10 cellular contexts compared by ENCODE assay signal in genomic region chr19:17654993-17655392, GRCh38. TPM values are rescaled to one million over a fixed set of nuclear protein-coding genes. Genes with fewer than 3 reads are reported as not detected.
DNase-seq lines count a peak whose midpoint lies in the region; ATAC-seq lines count a peak whose summit lies in the region.
"Had no signal": no experiment of that assay in that cellular context is flagged by ENCODE, and none has a peak within 500 bp of the region (broad histone marks: within the 10 kb centered on the region; RNA-seq: fewer than 3 reads in every experiment).

No MANE protein-coding gene starts in this region.

- no peak overlapping the region for H2AFZ ChIP-seq in Karpas-422 (ENCODE audit: low read length)

- H3K4me1 ChIP-seq in Karpas-422 (ENCODE audit: low read length) = no peaks in the 10 kb centered on the region

- H3K9ac ChIP-seq in Karpas-422 (ENCODE audit: low read length) = no peak overlapping the region

- H3K9me3 ChIP-seq in Karpas-422 (ENCODE audit: low read length) = no peaks in the 10 kb centered on the region

- no peak overlapping the region for H3K4me2 ChIP-seq in Karpas-422 (ENCODE audit: low read depth, low read length, poor library complexity, severe bottlenecking)

- H3K79me2 ChIP-seq in Karpas-422 (ENCODE audit: low read length) = no peaks in the 10 kb centered on the region

- no peaks in the 10 kb centered on the region for H3K27me3 ChIP-seq in Karpas-422 (ENCODE audit: low read length)
- H3K27me3 ChIP-seq: cardiac muscle cell had no signal

- ATAC-seq in HG02852 (IDR thresholded peaks at IDR 0.05; ENCODE audit: unreplicated experiment) (no peak), GM18498 (IDR thresholded peaks at IDR 0.05; ENCODE audit: unreplicated experiment) (no peak), HG02759 (IDR thresholded peaks at IDR 0.05; ENCODE audit: unreplicated experiment) (no peak)
- ATAC-seq: CD8-positive, alpha-beta T cell had no signal

- H3K27ac ChIP-seq in Karpas-422 (ENCODE audit: low read length) (no peak overlapping the region), cingulate gyrus (ENCODE audit: low read depth, low read length) (peak overlapping the region; percentile 8)
- H3K27ac ChIP-seq: cardiac muscle cell, esophagus squamous epithelium had no signal

- H4K20me1 ChIP-seq in Karpas-422 (ENCODE audit: insufficient read depth, low read depth, low read length) = no peaks in the 10 kb centered on the region

- H3K9me2 ChIP-seq in Karpas-422 (replicated peaks; ENCODE audit: insufficient read depth, low read length) = no peaks in the 10 kb centered on the region

- no peaks in the 10 kb centered on the region for H3K36me3 ChIP-seq in Karpas-422 (ENCODE audit: insufficient read depth, low read length)
- H3K36me3 ChIP-seq: cardiac muscle cell, esophagus squamous epithelium had no signal

- no peak overlapping the region for H3K4me3 ChIP-seq in Karpas-422 (ENCODE audit: low read length)
- H3K4me3 ChIP-seq: cardiac muscle cell, esophagus squamous epithelium had no signal

- peak; percentile 31 for DNase-seq in stimulated activated CD4-positive, alpha-beta T cell treated with anti-CD3 and anti-CD28 coated beads, Interleukin-15, amount 100 ng/mL, for 24 hours
- DNase-seq in stimulated activated CD4-positive, alpha-beta T cell treated with anti-CD3 and anti-CD28 coated beads, Interleukin-1b, Interleukin-23, amount 100 ng/mL, for 48 hours = no peak
- peak; percentile 83 for DNase-seq in Karpas-422
- DNase-seq: CD8-positive, alpha-beta T cell; esophagus squamous epithelium had no signal

RNA-seq across cellular contexts. Expression of gene UNC13A, which starts 33.2 kb away (rescaled TPM):
- under 0.01 TPM in 1 of 2 replicates, not detected in the other for total RNA-seq in Karpas-422 (2014; rRNA removed; shearing (Covaris generic); ENCODE audit: low replicate concordance)
